ENCODE assay signal across 18 cellular contexts in genomic region chr22:20232781-20233180, GRCh38. TPM values are rescaled to one million over a fixed set of nuclear protein-coding genes. Genes with fewer than 3 reads are reported as not detected.
A peak's percentile ranks its signal among the peaks of the same experiment; 100 is the strongest.
DNase-seq lines count a peak whose midpoint lies in the region; ATAC-seq and TF ChIP-seq lines count a peak whose summit lies in the region.
"Had no signal": no experiment of that assay in that cellular context is flagged by ENCODE, and none has a peak within 500 bp of the region (broad histone marks: within the 10 kb centered on the region; RNA-seq: fewer than 3 reads in every experiment).

No MANE protein-coding gene starts in this region.

- no peak overlapping the region for H3K4me2 ChIP-seq in neuronal stem cell (ENCODE audit: insufficient read depth, low read length, poor library complexity, severe bottlenecking)
- no peak overlapping the region for H3K4me2 ChIP-seq in MM.1S (ENCODE audit: low read depth, low read length)

- H3K27me3 ChIP-seq in neuronal stem cell (ENCODE audit: control insufficient read depth in 3 of 3, insufficient read depth in 3 of 3, low read depth in 1 of 3, low read length in 3 of 3) (peaks cover 0 to 63% (median 0%) of the 10 kb centered on the region in 3 experiments), MM.1S (replicated peaks; ENCODE audit: insufficient read depth, low read length) (peaks cover 100% of the 10 kb centered on the region), heart left ventricle (no peaks in the 10 kb centered on the region)

- H3K9ac ChIP-seq in neuronal stem cell (ENCODE audit: low read depth, low read length, poor library complexity) (peak overlapping the region; percentile 55), MM.1S (ENCODE audit: low read length) (no peak overlapping the region)

- no peak overlapping the region for H3K27ac ChIP-seq in neuronal stem cell (replicated peaks; ENCODE audit: low read length)
- H3K27ac ChIP-seq in MM.1S (ENCODE audit: low read length), result no peak overlapping the region
- no peak overlapping the region for H3K27ac ChIP-seq in heart left ventricle

- H3K18ac ChIP-seq in neuronal stem cell (ENCODE audit: low read length), result peak overlapping the region; percentile 62

- H3K9me3 ChIP-seq in neuronal stem cell (replicated peaks in 1 of 2; ENCODE audit: control insufficient read depth in 2 of 2, insufficient read depth in 1 of 2, low read depth in 1 of 2, low read length in 2 of 2) (peaks cover 0 to 1% of the 10 kb centered on the region in 2 donors), MM.1S (replicated peaks; ENCODE audit: insufficient read depth, low read length) (no peaks in the 10 kb centered on the region), heart left ventricle (no peaks in the 10 kb centered on the region)

- no peak for ATAC-seq in heart left ventricle
- ATAC-seq: CD8-positive, alpha-beta T cell; HepG2 had no signal

- DNase-seq in NCI-H1092 treated with DMSO at 0.1 percent for 48 hours (lab: John Stamatoyannopoulos, UW) (peak; percentile 31), NCI-H1092 (lab: John Stamatoyannopoulos, UW) (no peak), COLO668 (lab: John Stamatoyannopoulos, UW; ENCODE audit: unreplicated experiment) (peak; percentile 51), NAMALWA (ENCODE audit: low spot score) (peak; percentile 25), neuronal stem cell (ENCODE audit: low spot score) (no peak), MM.1S (no peak), heart left ventricle (no peak)
- DNase-seq in activated naive CD4-positive, alpha-beta T cell treated with Interleukin-2 at 50 U/mL for 16 hours, result no peak
- DNase-seq: ACHN; AML-193; CD8-positive, alpha-beta T cell; COR-L47; DMS153; GDM1; H9; KG1 had no signal

- H4K20me1 ChIP-seq in MM.1S (ENCODE audit: insufficient read depth, low read length), result no peaks in the 10 kb centered on the region

- peak overlapping the region; percentile 14 for H2BK12ac ChIP-seq in neuronal stem cell (ENCODE audit: low read length)

- WGBS in neuronal stem cell (ENCODE audit: extremely low coverage in 2 of 2, insufficient read length in 2 of 2, insufficient replicate concordance in 1 of 2), 2 donors, result no CpG with 5 or more reads among the region's 9 CpGs
- 94 to 97% (median 95%) methylated on average over 9 of the region's 9 CpGs for WGBS in heart left ventricle, 4 donors

- H3K79me1 ChIP-seq in neuronal stem cell (ENCODE audit: low read depth, low read length), result no peaks in the 10 kb centered on the region

- H2BK120ac ChIP-seq in neuronal stem cell (ENCODE audit: low read depth, low read length), result no peak overlapping the region

- H3K14ac ChIP-seq in neuronal stem cell (ENCODE audit: low read length), result no peak overlapping the region

- H2AFZ ChIP-seq in neuronal stem cell (ENCODE audit: low read length), result no peak overlapping the region
- no peak overlapping the region for H2AFZ ChIP-seq in MM.1S (ENCODE audit: low read length)

- peak overlapping the region; percentile 82 for H2BK15ac ChIP-seq in neuronal stem cell (ENCODE audit: low read length)

- peak overlapping the region; percentile 91 for H2AK5ac ChIP-seq in neuronal stem cell (ENCODE audit: low read depth, low read length)

- H3K79me2 ChIP-seq in MM.1S (ENCODE audit: low read length), result no peaks in the 10 kb centered on the region

- H3K9me2 ChIP-seq in MM.1S (replicated peaks; ENCODE audit: insufficient read depth, low read length), result no peaks in the 10 kb centered on the region

- peak overlapping the region; percentile 83 for H3K23ac ChIP-seq in neuronal stem cell (ENCODE audit: low read depth, low read length, poor library complexity)

- intact Hi-C loops in heart left ventricle (cut with DNase I), result no loop called here

- no peak for TF ChIP-seq POLR2A in heart left ventricle (IDR thresholded peaks at IDR 0.05)

- H3K36me3 ChIP-seq in neuronal stem cell (replicated peaks in 1 of 2; ENCODE audit: control insufficient read depth in 2 of 2, insufficient read depth in 2 of 2, low read length in 2 of 2) (no peaks in the 10 kb centered on the region), MM.1S (replicated peaks; ENCODE audit: insufficient read depth, low read length) (no peaks in the 10 kb centered on the region), heart left ventricle (no peaks in the 10 kb centered on the region)

- TF ChIP-seq CTCF in MM.1S (IDR thresholded peaks at IDR 0.05; ENCODE audit: low read length) (no peak), heart left ventricle (IDR thresholded peaks at IDR 0.05) (no peak)

- H3K4me3 ChIP-seq in neuronal stem cell (ENCODE audit: low read length in 2 of 2) (no peak overlapping the region), MM.1S (ENCODE audit: low read length) (no peak overlapping the region), heart left ventricle (no peak overlapping the region)

- no peaks in the 10 kb centered on the region for H3F3A ChIP-seq in MM.1S (ENCODE audit: insufficient read depth, low read length)

- no peak overlapping the region for H3K4ac ChIP-seq in neuronal stem cell (ENCODE audit: low read length)

- H4K91ac ChIP-seq in neuronal stem cell (ENCODE audit: low read depth, low read length, poor library complexity), result no peak overlapping the region

- H3K4me1 ChIP-seq in neuronal stem cell (ENCODE audit: control insufficient read depth in 2 of 2, insufficient read depth in 1 of 2, low read depth in 1 of 2, low read length in 2 of 2) (peaks cover 0 to 4% of the 10 kb centered on the region in 2 donors), MM.1S (ENCODE audit: low read length) (no peaks in the 10 kb centered on the region), heart left ventricle (peaks cover 0 to 20% (median 5%) of the 10 kb centered on the region in 12 donors)

- peak overlapping the region; percentile 55 for H4K8ac ChIP-seq in neuronal stem cell (ENCODE audit: low read depth, low read length)

- H2BK5ac ChIP-seq in neuronal stem cell (ENCODE audit: low read length), result no peak overlapping the region

RNA-seq across cellular contexts. Expression of gene RTN4R, which starts 35.3 kb away (rescaled TPM):
- polyA plus RNA-seq in neuronal stem cell (2013, experiment 1 of 2), result 23.2 TPM
- 22.9 TPM for polyA plus RNA-seq in neuronal stem cell (2013, experiment 2 of 2)
- total RNA-seq in heart left ventricle, result 1 to 10 TPM in 7 of 9 donors, under 1 TPM in 2; 0.53 to 2.6 (median 1.4) TPM
- 1 to 10 TPM; 1.3 to 1.8 TPM for polyA plus RNA-seq in heart left ventricle
- polyA plus RNA-seq: IgD-negative memory B cell had no signal

Comparison
In these comparisons a context has a peak if more than half of its experiments do, and no peak if none do; other contexts are left out.
1. DNase-seq: peak in NCI-H1092 treated with DMSO at 0.1 percent for 48 hours (single experiment), COLO668 (single experiment) and NAMALWA (single experiment); none in NCI-H1092 (single experiment), neuronal stem cell (single experiment), MM.1S (single experiment), activated naive CD4-positive, alpha-beta T cell treated with Interleukin-2 at 50 U/mL for 16 hours (single experiment) and heart left ventricle (0 of 5).